In genomic region chr4:33160126-33160525, GRCh38 we compare ENCODE assay signal across 10 cellular contexts.
DNase-seq lines count a peak whose midpoint lies in the region; ATAC-seq and TF ChIP-seq lines count a peak whose summit lies in the region.
"Had no signal": no experiment of that assay in that cellular context is flagged by ENCODE, and none has a peak within 500 bp of the region (broad histone marks: within the 10 kb centered on the region; RNA-seq: fewer than 3 reads in every experiment).

No MANE protein-coding gene starts in this region.

- no peak for ATAC-seq in GM19324 (IDR thresholded peaks at IDR 0.05; ENCODE audit: low FRiP score, unreplicated experiment)

- TF ChIP-seq CTCF in brain microvascular endothelial cell (IDR thresholded peaks at IDR 0.05; ENCODE audit: low read depth, low read length, missing control alignments) = peak; percentile 66

- H3K27ac ChIP-seq in brain microvascular endothelial cell (no peak overlapping the region), caudate nucleus (ENCODE audit: low read depth, low read length) (no peak overlapping the region)

- H3K4me3 ChIP-seq in brain microvascular endothelial cell (ENCODE audit: low read depth, low read length) (no peak overlapping the region), skeletal muscle cell (ENCODE audit: low read depth, low read length) (no peak overlapping the region)

- DNase-seq in NCI-H748 (lab: John Stamatoyannopoulos, UW; ENCODE audit: unreplicated experiment) (peak; percentile 43), NCI-H748 treated with DMSO at 0.1 percent for 48 hours (lab: John Stamatoyannopoulos, UW) (no peak), Kasumi-1 (lab: John Stamatoyannopoulos, UW) (peak; percentile 5 to 37), brain microvascular endothelial cell (peak; percentile 5), skeletal muscle cell (ENCODE audit: low read depth) (peak; percentile 4), KG1 (lab: John Stamatoyannopoulos, UW) (no peak), caudate nucleus (lab: John Stamatoyannopoulos, UW) (no peak)
- DNase-seq: HCEC 1CT; stimulated activated CD4-positive, alpha-beta T cell treated with anti-CD3 and anti-CD28 coated beads, Interleukin-4, amount 100 ng/mL, for 4 hours had no signal

- no peaks in the 10 kb centered on the region for H3K27me3 ChIP-seq in brain microvascular endothelial cell (replicated peaks)

- no peaks in the 10 kb centered on the region for H3K36me3 ChIP-seq in brain microvascular endothelial cell (replicated peaks)

- in situ Hi-C loops in brain microvascular endothelial cell (cut with HindIII; ENCODE audit: low pct_ligation_motif_present, low sequenced_read_pairs) = no loop called here

Comparison
In these comparisons a context has a peak if more than half of its experiments do, and no peak if none do; other contexts are left out.
1. DNase-seq: peak in NCI-H748 (single experiment), Kasumi-1 (2 of 2), brain microvascular endothelial cell (single experiment) and skeletal muscle cell (single experiment); none in NCI-H748 treated with DMSO at 0.1 percent for 48 hours (single experiment), KG1 (single experiment) and caudate nucleus (0 of 61).